Comparison of ENCODE assay signal across 8 cellular contexts in the genomic region with DNA sequence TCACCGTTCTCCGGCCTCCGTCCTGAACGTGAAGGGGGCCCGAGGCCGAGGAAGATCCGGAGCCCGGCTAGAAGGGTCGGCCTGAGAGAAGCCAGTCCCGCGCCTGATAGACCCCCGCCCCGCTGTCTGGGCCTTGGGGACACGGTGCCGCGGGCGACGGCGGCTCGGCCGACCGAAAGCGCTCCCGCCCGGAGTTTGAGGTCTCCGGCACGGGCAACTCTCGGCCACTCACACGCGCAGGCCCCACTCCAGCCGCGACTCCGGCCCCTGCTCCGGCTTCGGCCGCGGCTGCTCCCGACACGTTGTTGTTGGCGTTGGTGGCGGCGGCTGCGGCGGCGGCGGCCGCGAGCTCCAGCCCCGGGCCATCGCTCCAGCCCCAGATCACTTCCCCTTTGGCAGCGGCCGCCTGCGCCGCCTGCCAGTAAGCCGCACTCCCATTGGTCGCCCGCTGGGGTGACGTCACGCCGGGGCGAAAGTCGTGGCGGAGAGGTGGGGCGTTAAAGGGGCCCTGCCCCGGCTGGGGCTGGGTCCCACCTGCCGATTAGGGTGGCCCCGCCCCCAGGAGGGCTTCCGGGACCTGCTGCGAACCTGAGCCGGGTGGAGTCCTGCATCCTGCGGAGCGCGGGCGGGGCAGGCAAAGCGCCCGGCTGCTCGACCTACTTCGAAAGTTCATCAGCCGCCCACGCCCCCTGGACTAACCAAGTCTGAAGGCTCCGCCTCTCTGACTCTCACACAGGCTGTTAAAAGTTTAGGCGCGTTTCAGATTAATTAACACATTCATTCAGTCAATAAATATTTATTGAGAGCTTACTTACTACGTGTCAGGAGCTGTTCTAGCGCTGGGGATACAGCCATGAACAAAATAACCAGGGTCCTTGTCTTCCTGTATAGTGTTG. TPM values are rescaled to one million over a fixed set of nuclear protein-coding genes. Genes with fewer than 3 reads are reported as not detected.
DNase-seq lines count a peak whose midpoint lies in the region; ATAC-seq and TF ChIP-seq lines count a peak whose summit lies in the region.

A gene with protein sequence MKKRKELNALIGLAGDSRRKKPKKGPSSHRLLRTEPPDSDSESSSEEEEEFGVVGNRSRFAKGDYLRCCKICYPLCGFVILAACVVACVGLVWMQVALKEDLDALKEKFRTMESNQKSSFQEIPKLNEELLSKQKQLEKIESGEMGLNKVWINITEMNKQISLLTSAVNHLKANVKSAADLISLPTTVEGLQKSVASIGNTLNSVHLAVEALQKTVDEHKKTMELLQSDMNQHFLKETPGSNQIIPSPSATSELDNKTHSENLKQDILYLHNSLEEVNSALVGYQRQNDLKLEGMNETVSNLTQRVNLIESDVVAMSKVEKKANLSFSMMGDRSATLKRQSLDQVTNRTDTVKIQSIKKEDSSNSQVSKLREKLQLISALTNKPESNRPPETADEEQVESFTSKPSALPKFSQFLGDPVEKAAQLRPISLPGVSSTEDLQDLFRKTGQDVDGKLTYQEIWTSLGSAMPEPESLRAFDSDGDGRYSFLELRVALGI (minus strand): TSS at position 388 of the 896 bp plus-strand sequence. CDS start 1,027 bp downstream, outside the sequence.

- ATAC-seq in GM18870 (IDR thresholded peaks at IDR 0.05; ENCODE audit: unreplicated experiment): peak; percentile 92
- ATAC-seq in HG03135 (IDR thresholded peaks at IDR 0.05; ENCODE audit: unreplicated experiment): peak; percentile 97

- peak within 1 kb of the TSS; percentile 96 for H2AFZ ChIP-seq in ACC112 (ENCODE audit: low read length, unreplicated experiment)
- H2AFZ ChIP-seq in mammary epithelial cell (ENCODE audit: low read depth, low read length): peak within 1 kb of the TSS; percentile 93

- H3K79me2 ChIP-seq in ACC112 (ENCODE audit: control insufficient read depth, insufficient read depth, low read length, unreplicated experiment) (peaks cover 23% of the 10 kb centered on the region), mammary epithelial cell (ENCODE audit: insufficient read depth, low read length) (peaks cover 43% of the 10 kb centered on the region)

- H3K27ac ChIP-seq in ACC112 (ENCODE audit: low read depth, low read length) (no peak within 1 kb of the TSS), WERI-Rb-1 (peak within 1 kb of the TSS; percentile 63), mammary epithelial cell (ENCODE audit: insufficient read depth, low read depth, low read length) (peak within 1 kb of the TSS; percentile 72), skin epidermis (peak within 1 kb of the TSS; percentile 76 to 98 (median 94))

- BruUV-seq in mammary epithelial cell (replicated peaks; lab: Mats Ljungman, UMichigan): TSS peak; percentile 53

- in situ Hi-C loops in mammary epithelial cell (cut with MboI; ENCODE audit: low sequenced_read_pairs in 2 of 2): loop anchor here in 1 of 2 donors (25.0 kb wide), 1 partner anchor 282 kb away; no protein-coding TSS in a partner anchor

- TF ChIP-seq CTCF in WERI-Rb-1 (IDR thresholded peaks at IDR 0.05; ENCODE audit: low read depth, low read length): no peak
- no peak for TF ChIP-seq CTCF in mammary epithelial cell (conservative IDR thresholded peaks at IDR 0.05 in 1 of 2, IDR thresholded peaks at IDR 0.05 in 1 of 2; ENCODE audit: extremely low read depth in 1 of 2, insufficient read depth in 1 of 2, low read depth in 1 of 2, low read length in 2 of 2)

- no peaks in the 10 kb centered on the region for H3K27me3 ChIP-seq in ACC112 (ENCODE audit: insufficient read depth, low read length)
- no peaks in the 10 kb centered on the region for H3K27me3 ChIP-seq in WERI-Rb-1 (ENCODE audit: insufficient read depth, low read depth, severe bottlenecking)
- H3K27me3 ChIP-seq in mammary epithelial cell (ENCODE audit: insufficient read depth, low read length): no peaks in the 10 kb centered on the region

- peak; percentile 91 for DNase-seq in NCI-H2196 treated with DMSO at 0.1 percent for 48 hours (lab: John Stamatoyannopoulos, UW; ENCODE audit: unreplicated experiment)
- DNase-seq in WERI-Rb-1: peak; percentile 98
- peak; percentile 97 for DNase-seq in mammary epithelial cell

- dilution Hi-C loops in mammary epithelial cell (cut with HindIII; ENCODE audit: low sequenced_read_pairs): no loop called here

- 8% methylated on average over 16 of the region's 85 CpGs for WGBS in mammary epithelial cell (ENCODE audit: low coverage, missing lambda C conversion rate)

- H3K4me2 ChIP-seq in mammary epithelial cell (ENCODE audit: insufficient read depth, low read depth, low read length): peak within 1 kb of the TSS; percentile 90

- peaks cover 22% of the 10 kb centered on the region for H3K4me1 ChIP-seq in ACC112 (ENCODE audit: control insufficient read depth, insufficient read depth, low read length, unreplicated experiment)
- peaks cover 21% of the 10 kb centered on the region for H3K4me1 ChIP-seq in mammary epithelial cell (ENCODE audit: insufficient read depth, low read length)

- H3K36me3 ChIP-seq in ACC112 (ENCODE audit: insufficient read depth, low read length) (peaks cover 8% of the 10 kb centered on the region), WERI-Rb-1 (peaks cover 20% of the 10 kb centered on the region), mammary epithelial cell (ENCODE audit: insufficient read depth, low read length) (peaks cover 10% of the 10 kb centered on the region)

- CTCF ChIA-PET in mammary epithelial cell (lab: Charles Lee; ENCODE audit: low non-redundant PET): interaction anchor here (0.7 kb wide), 1 partner anchor 107 kb away, joined by 5 read pairs; no protein-coding TSS in a partner anchor

- H3K9me3 ChIP-seq in WERI-Rb-1 (ENCODE audit: severe bottlenecking) (no peaks in the 10 kb centered on the region), mammary epithelial cell (replicated peaks; ENCODE audit: insufficient read depth, low read length) (no peaks in the 10 kb centered on the region), iPS-18c (ENCODE audit: control insufficient read depth, insufficient read depth, low read length) (no peaks in the 10 kb centered on the region)

- peak within 1 kb of the TSS; percentile 93 for H3K9ac ChIP-seq in mammary epithelial cell (ENCODE audit: insufficient read depth, low read length)

- H3K4me3 ChIP-seq in ACC112 (ENCODE audit: low read depth, low read length) (peak within 1 kb of the TSS; percentile 85), WERI-Rb-1 (ENCODE audit: low read depth, low read length) (peak within 1 kb of the TSS; percentile 78), mammary epithelial cell (replicated peaks in 1 of 3; ENCODE audit: insufficient read depth in 1 of 3, low read depth in 2 of 3, low read length in 3 of 3) (peak within 1 kb of the TSS; percentile 93 to 94 (median 93)), iPS-18c (ENCODE audit: insufficient read depth, low read depth, low read length) (peak within 1 kb of the TSS; percentile 95), skin epidermis (peak within 1 kb of the TSS; percentile 65 to 99 (median 92))

- H4K20me1 ChIP-seq in mammary epithelial cell (ENCODE audit: insufficient read depth, low read length): no peaks in the 10 kb centered on the region

- intact Hi-C loops in mammary epithelial cell (cut with micrococcal nuclease): loop anchor here (1.0 to 5.0 kb wide), 3 partner anchors 107 to 272 kb away; a partner anchor contains a TSS

RNA-seq across cellular contexts. Expression of the gene that starts here (rescaled TPM):
- 10 to 100 TPM; 51.3 to 70.5 TPM for total RNA-seq in mammary epithelial cell
- polyA plus RNA-seq in mammary epithelial cell: 40.5 TPM
- polyA minus RNA-seq in mammary epithelial cell: 62.2 TPM
